In genomic region chr1:19430121-19431068, GRCh38 we compare ENCODE assay signal across 9 cellular contexts. TPM values are rescaled to one million over a fixed set of nuclear protein-coding genes. Genes with fewer than 3 reads are reported as not detected.
A peak's percentile ranks its signal among the peaks of the same experiment; 100 is the strongest.
DNase-seq lines count a peak whose midpoint lies in the region; ATAC-seq and TF ChIP-seq lines count a peak whose summit lies in the region.
"Had no signal": no experiment of that assay in that cellular context is flagged by ENCODE, and none has a peak within 500 bp of the region (broad histone marks: within the 10 kb centered on the region; RNA-seq: fewer than 3 reads in every experiment).

No MANE protein-coding gene starts in this region.

- DNase-seq in AG08396 (ENCODE audit: low spot score) = peak; percentile 46
- no peak for DNase-seq in colonic mucosa
- no peak for DNase-seq in OCI-M1 (lab: John Stamatoyannopoulos, UW)
- DNase-seq in KG1 (lab: John Stamatoyannopoulos, UW) = no peak
- no peak for DNase-seq in G401 (ENCODE audit: low spot score)

- H3K9me3 ChIP-seq in colonic mucosa (no peaks in the 10 kb centered on the region), mucosa of rectum (ENCODE audit: control insufficient read depth in 2 of 2, low read length in 2 of 2) (no peaks in the 10 kb centered on the region)

- in situ Hi-C loops in G401 (cut with HindIII; ENCODE audit: low sequenced_read_pairs) = no loop called here

- H3K4me1 ChIP-seq in colonic mucosa (peaks cover 23% of the 10 kb centered on the region), mucosa of rectum (ENCODE audit: control insufficient read depth in 2 of 2, insufficient read depth in 2 of 2, low read length in 2 of 2) (peaks cover 31 to 43% of the 10 kb centered on the region in 2 donors)

- H3K27ac ChIP-seq in colonic mucosa = peak overlapping the region; percentile 42
- peak overlapping the region; percentile 53 to 61 for H3K27ac ChIP-seq in mucosa of rectum (ENCODE audit: low read depth in 2 of 2, low read length in 2 of 2)
- H3K27ac ChIP-seq: SK-N-MC had no signal

- H3K9ac ChIP-seq in colonic mucosa (ENCODE audit: low read depth in 2 of 2, low read length in 2 of 2) (peak overlapping the region in 1 of 2 donors; percentile 49), mucosa of rectum (ENCODE audit: low read depth in 1 of 2, low read length in 2 of 2) (no peak overlapping the region)

- no peaks in the 10 kb centered on the region for H3K9me3 Mint-ChIP-seq in IgD-negative memory B cell

- intact Hi-C loops in colonic mucosa (cut with DNase I) = no loop called here

- no peaks in the 10 kb centered on the region for H3K27me3 Mint-ChIP-seq in IgD-negative memory B cell

- peaks cover 39 to 64% (median 57%) of the 10 kb centered on the region in 3 donors for H3K4me1 Mint-ChIP-seq in IgD-negative memory B cell

- TF ChIP-seq CTCF in colonic mucosa (IDR thresholded peaks at IDR 0.05) = no peak

- no peak for ATAC-seq in GM21737 (IDR thresholded peaks at IDR 0.05; ENCODE audit: unreplicated experiment)

- H3K4me3 Mint-ChIP-seq in IgD-negative memory B cell = peak overlapping the region in 1 of 4 donors; percentile 59

- H3K4me3 ChIP-seq in colonic mucosa (no peak overlapping the region), mucosa of rectum (ENCODE audit: low read length in 2 of 2) (no peak overlapping the region)
- H3K4me3 ChIP-seq: SK-N-MC had no signal

- no peaks in the 10 kb centered on the region for H3K36me3 Mint-ChIP-seq in IgD-negative memory B cell

- H3K27ac Mint-ChIP-seq in IgD-negative memory B cell = peak overlapping the region; percentile 37 to 90 (median 71)

- H3K27me3 ChIP-seq in colonic mucosa (no peaks in the 10 kb centered on the region), mucosa of rectum (ENCODE audit: control insufficient read depth in 2 of 2, insufficient read depth in 2 of 2, low read length in 2 of 2) (no peaks in the 10 kb centered on the region)

- no peaks in the 10 kb centered on the region for H3K36me3 ChIP-seq in colonic mucosa
- H3K36me3 ChIP-seq in mucosa of rectum (ENCODE audit: control insufficient read depth in 2 of 2, insufficient read depth in 2 of 2, low read length in 2 of 2) = peaks cover 3 to 7% of the 10 kb centered on the region in 2 donors

RNA-seq across cellular contexts. Expression of gene CAPZB, which starts 54.9 kb away (rescaled TPM):
- 419 TPM for polyA plus RNA-seq in IgD-negative memory B cell
- total RNA-seq in colonic mucosa = 100 to 1,000 TPM; 397 to 407 TPM
- total RNA-seq in G401 (2014; rRNA removed; shearing (Covaris generic)) = 342 and 345 TPM in 2 replicates
